Comparison of ENCODE assay signal across 1 cellular context in the genomic region with DNA sequence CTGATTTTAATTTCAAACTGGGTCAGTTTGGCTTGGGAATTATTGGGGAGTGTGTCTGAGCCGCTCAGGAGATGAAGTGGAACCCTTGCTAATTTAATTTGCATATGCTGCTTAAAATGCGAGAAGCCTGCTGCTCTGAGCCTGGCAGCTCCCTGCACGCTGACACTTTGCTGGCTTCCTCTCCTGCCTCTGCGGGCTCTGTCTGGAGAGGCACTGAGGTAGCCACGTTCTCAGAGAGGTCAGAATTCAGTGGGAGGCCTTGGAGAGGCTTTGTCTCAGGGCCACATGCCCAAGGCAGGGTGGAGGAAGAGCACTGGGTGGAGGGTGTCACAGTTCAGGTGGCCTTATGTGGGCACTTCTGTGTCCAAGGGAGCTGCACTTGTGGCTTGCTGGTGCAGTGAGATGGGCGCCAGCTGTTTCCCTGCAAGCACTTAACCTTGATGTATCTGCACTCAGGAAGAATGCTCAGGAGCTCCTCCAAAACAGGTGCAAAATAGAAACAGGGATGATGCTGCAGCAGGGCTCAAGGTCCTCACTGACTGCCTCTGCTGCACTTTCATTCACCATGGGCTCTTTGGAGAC.
TF ChIP-seq lines count a peak whose summit lies in the region.

No MANE protein-coding gene starts in this region.

TF ChIP-seq in HepG2, 621 proteins besides CTCF, POLR2A, EP300 and RAD21 (continued from another document):
- TF ChIP-seq PTBP1 (IDR thresholded peaks at IDR 0.05; ENCODE audit: low read depth, low read length, poor library complexity, severe bottlenecking) (no peak), ZNF264 (CRISPR knock-in tag; IDR thresholded peaks at IDR 0.05) (no peak), MTA1 (CRISPR knock-in tag; IDR thresholded peaks at IDR 0.05; ENCODE audit: borderline replicate concordance) (no peak), SAP130 (CRISPR knock-in tag; IDR thresholded peaks at IDR 0.05; ENCODE audit: low read depth) (no peak)
- TF ChIP-seq, protein P1, sequence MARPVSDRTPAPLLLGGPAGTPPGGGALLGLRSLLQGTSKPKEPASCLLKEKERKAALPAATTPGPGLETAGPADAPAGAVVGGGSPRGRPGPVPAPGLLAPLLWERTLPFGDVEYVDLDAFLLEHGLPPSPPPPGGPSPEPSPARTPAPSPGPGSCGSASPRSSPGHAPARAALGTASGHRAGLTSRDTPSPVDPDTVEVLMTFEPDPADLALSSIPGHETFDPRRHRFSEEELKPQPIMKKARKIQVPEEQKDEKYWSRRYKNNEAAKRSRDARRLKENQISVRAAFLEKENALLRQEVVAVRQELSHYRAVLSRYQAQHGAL (CRISPR knock-in tag; IDR thresholded peaks at IDR 0.05; ENCODE audit: not compliant biosample characterization): no peak
